In the genomic region with DNA sequence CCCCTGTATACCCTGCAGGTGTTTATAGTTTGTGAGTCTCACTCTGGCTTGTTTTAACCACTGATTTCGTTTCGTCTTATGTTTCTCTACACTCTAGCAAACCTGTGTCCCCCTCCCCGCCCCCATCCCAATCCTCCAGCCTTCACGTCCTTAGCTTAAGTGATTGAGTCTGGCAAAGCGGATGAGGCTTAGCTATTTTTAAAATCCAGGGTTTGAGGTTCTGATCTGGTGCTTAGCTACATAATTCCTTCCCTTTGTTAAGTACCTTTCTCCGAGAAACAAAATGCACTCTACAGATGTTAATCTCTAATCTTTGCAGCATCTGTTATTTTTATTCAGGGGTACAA, we compare ENCODE assay signal across 1 cellular context.
TF ChIP-seq lines count a peak whose summit lies in the region.

No MANE protein-coding gene starts in this region.

TF ChIP-seq in GM23338, 12 proteins besides CTCF, POLR2A, EP300 and RAD21 (continued from another document):
- TF ChIP-seq, protein P1, sequence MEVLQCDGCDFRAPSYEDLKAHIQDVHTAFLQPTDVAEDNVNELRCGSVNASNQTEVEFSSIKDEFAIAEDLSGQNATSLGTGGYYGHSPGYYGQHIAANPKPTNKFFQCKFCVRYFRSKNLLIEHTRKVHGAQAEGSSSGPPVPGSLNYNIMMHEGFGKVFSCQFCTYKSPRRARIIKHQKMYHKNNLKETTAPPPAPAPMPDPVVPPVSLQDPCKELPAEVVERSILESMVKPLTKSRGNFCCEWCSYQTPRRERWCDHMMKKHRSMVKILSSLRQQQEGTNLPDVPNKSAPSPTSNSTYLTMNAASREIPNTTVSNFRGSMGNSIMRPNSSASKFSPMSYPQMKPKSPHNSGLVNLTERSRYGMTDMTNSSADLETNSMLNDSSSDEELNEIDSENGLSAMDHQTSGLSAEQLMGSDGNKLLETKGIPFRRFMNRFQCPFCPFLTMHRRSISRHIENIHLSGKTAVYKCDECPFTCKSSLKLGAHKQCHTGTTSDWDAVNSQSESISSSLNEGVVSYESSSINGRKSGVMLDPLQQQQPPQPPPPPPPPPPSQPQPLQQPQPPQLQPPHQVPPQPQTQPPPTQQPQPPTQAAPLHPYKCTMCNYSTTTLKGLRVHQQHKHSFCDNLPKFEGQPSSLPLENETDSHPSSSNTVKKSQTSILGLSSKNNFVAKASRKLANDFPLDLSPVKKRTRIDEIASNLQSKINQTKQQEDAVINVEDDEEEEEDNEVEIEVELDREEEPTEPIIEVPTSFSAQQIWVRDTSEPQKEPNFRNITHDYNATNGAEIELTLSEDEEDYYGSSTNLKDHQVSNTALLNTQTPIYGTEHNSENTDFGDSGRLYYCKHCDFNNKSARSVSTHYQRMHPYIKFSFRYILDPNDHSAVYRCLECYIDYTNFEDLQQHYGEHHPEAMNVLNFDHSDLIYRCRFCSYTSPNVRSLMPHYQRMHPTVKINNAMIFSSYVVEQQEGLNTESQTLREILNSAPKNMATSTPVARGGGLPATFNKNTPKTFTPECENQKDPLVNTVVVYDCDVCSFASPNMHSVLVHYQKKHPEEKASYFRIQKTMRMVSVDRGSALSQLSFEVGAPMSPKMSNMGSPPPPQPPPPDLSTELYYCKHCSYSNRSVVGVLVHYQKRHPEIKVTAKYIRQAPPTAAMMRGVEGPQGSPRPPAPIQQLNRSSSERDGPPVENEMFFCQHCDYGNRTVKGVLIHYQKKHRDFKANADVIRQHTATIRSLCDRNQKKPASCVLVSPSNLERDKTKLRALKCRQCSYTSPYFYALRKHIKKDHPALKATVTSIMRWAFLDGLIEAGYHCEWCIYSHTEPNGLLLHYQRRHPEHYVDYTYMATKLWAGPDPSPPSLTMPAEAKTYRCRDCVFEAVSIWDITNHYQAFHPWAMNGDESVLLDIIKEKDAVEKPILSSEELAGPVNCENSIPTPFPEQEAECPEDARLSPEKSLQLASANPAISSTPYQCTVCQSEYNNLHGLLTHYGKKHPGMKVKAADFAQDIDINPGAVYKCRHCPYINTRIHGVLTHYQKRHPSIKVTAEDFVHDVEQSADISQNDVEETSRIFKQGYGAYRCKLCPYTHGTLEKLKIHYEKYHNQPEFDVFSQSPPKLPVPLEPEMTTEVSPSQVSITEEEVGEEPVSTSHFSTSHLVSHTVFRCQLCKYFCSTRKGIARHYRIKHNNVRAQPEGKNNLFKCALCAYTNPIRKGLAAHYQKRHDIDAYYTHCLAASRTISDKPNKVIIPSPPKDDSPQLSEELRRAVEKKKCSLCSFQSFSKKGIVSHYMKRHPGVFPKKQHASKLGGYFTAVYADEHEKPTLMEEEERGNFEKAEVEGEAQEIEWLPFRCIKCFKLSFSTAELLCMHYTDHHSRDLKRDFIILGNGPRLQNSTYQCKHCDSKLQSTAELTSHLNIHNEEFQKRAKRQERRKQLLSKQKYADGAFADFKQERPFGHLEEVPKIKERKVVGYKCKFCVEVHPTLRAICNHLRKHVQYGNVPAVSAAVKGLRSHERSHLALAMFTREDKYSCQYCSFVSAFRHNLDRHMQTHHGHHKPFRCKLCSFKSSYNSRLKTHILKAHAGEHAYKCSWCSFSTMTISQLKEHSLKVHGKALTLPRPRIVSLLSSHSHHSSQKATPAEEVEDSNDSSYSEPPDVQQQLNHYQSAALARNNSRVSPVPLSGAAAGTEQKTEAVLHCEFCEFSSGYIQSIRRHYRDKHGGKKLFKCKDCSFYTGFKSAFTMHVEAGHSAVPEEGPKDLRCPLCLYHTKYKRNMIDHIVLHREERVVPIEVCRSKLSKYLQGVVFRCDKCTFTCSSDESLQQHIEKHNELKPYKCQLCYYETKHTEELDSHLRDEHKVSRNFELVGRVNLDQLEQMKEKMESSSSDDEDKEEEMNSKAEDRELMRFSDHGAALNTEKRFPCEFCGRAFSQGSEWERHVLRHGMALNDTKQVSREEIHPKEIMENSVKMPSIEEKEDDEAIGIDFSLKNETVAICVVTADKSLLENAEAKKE (CRISPR knock-in tag; IDR thresholded peaks at IDR 0.05), result no peak
- TF ChIP-seq ZNF331 (CRISPR knock-in tag; IDR thresholded peaks at IDR 0.05; ENCODE audit: low read depth) (no peak), JUNB (IDR thresholded peaks at IDR 0.05; ENCODE audit: unreplicated experiment) (no peak), ETS1 (IDR thresholded peaks at IDR 0.05) (no peak), EZH2 (IDR thresholded peaks at IDR 0.05; ENCODE audit: low read depth, unreplicated experiment) (no peak), POLR2AphosphoS5 (IDR thresholded peaks at IDR 0.05; ENCODE audit: low read depth) (no peak), STAT1 (IDR thresholded peaks at IDR 0.05; ENCODE audit: unreplicated experiment) (no peak)
